In the genomic region with DNA sequence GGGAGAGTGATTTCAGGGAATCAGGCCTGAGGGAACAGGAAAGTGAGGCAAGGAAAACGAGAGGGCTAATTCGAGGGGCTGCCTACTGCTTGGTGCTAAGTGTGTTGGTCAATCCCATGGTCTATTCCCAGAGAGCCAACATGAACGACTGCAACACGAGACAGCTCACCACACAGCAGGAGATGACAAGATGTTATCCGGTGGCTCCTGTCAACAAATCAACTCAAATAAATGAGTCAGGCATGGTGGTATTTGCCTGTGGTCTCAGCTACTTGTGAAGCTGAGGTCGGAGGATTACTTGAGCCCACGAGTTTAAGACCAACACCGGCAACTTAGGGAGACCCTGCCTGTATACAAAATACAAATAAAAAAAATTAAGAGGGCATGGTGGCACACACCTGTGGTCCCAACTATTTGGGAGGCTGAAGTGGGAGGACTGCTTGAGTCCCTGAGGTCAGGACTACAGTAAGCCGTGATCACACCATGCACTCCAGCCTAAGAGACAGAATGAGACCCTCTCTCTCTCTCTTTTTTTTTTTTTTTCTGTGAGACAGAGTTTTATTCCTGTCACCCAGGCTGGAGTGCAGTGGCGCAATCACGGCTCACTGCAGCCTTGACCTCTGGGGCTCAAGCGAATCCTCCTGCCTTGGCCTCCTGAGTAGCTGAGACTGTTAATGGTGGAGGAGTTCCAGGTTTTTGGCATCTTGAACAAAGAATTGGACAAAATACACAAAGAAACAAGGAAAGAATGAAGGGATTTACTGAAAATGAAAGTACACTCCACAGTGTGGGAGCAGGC, we compare ENCODE assay signal across 15 cellular contexts. TPM values are rescaled to one million over a fixed set of nuclear protein-coding genes. Genes with fewer than 3 reads are reported as not detected.
DNase-seq lines count a peak whose midpoint lies in the region; ATAC-seq and TF ChIP-seq lines count a peak whose summit lies in the region.
"Had no signal": no experiment of that assay in that cellular context is flagged by ENCODE, and none has a peak within 500 bp of the region (broad histone marks: within the 10 kb centered on the region; RNA-seq: fewer than 3 reads in every experiment).

No MANE protein-coding gene starts in this region.

- no peaks in the 10 kb centered on the region for H3K36me3 Mint-ChIP-seq in activated T-cell treated with anti-CD3 and anti-CD28 coated beads, Interleukin-2, amount 50 U/mL, for 24 hours (ENCODE audit: low read depth)
- H3K36me3 Mint-ChIP-seq: activated naive CD8-positive, alpha-beta T cell treated with anti-CD3 and anti-CD28 coated beads, Interleukin-2, amount 10 ng/mL, durations not matched to agents 7 days and 5 days; T-cell had no signal

- no CpG with 5 or more reads among the region's 12 CpGs for WGBS in mesendoderm (ENCODE audit: extremely low coverage, insufficient coverage, low lambda C conversion rate)

- no peak overlapping the region for H3K9ac ChIP-seq in mesendoderm (ENCODE audit: low read length)

- H2BK120ac ChIP-seq in mesendoderm (ENCODE audit: low read depth, low read length) = no peak overlapping the region

- no peaks in the 10 kb centered on the region for H3K36me3 ChIP-seq in mesendoderm (ENCODE audit: control insufficient read depth, insufficient read depth, low read length)
- H3K36me3 ChIP-seq: spleen, uterus had no signal

- no peak for TF ChIP-seq CTCF in astrocyte of the spinal cord (IDR thresholded peaks at IDR 0.05; ENCODE audit: low read depth, low read length)

- H2AK5ac ChIP-seq in mesendoderm (ENCODE audit: low read length) = no peak overlapping the region

- H3K56ac ChIP-seq in mesendoderm (ENCODE audit: low read length) = peak overlapping the region; percentile 42

- H3K79me2 ChIP-seq in mesendoderm (ENCODE audit: control insufficient read depth, insufficient read depth, low read length) = no peaks in the 10 kb centered on the region

- no peak overlapping the region for H3K23ac ChIP-seq in mesendoderm (ENCODE audit: low read length)

- no peak overlapping the region for H3K27ac Mint-ChIP-seq in activated T-cell treated with anti-CD3 and anti-CD28 coated beads, Interleukin-2, amount 50 U/mL, for 24 hours
- H3K27ac Mint-ChIP-seq: activated CD8-positive, alpha-beta T cell treated with anti-CD3 and anti-CD28 coated beads, Interleukin-2, amount 10 ng/mL, durations not matched to agents 7 days and 5 days; activated naive CD8-positive, alpha-beta T cell treated with anti-CD3 and anti-CD28 coated beads, Interleukin-2, amount 10 ng/mL, durations not matched to agents 7 days and 5 days; effector memory CD8-positive, alpha-beta T cell; T-cell had no signal

- DNase-seq in ELF-1 (ENCODE audit: low read depth, low spot score) (peak; percentile 30), NCI-H69 (lab: John Stamatoyannopoulos, UW) (peak; percentile 15), astrocyte of the spinal cord (ENCODE audit: low read depth, low spot score) (peak; percentile 81), mesendoderm (peak; percentile 85), nucleus accumbens (lab: John Stamatoyannopoulos, UW) (no peak), epidermal melanocyte (ENCODE audit: insufficient read length, low spot score) (no peak), Right ventricle myocardium inferior (ENCODE audit: missing footprints) (no peak)
- no peak for DNase-seq in activated T-cell treated with anti-CD3 and anti-CD28 coated beads, Interleukin-2, amount 50 U/mL, for 24 hours
- DNase-seq: activated CD8-positive, alpha-beta T cell treated with anti-CD3 and anti-CD28 coated beads, Interleukin-2, amount 10 ng/mL, durations not matched to agents 7 days and 5 days; activated naive CD8-positive, alpha-beta T cell treated with anti-CD3 and anti-CD28 coated beads, Interleukin-2, amount 10 ng/mL, durations not matched to agents 7 days and 5 days; effector memory CD8-positive, alpha-beta T cell; NCI-H524; spleen; T-cell; uterus had no signal

- no peak overlapping the region for H3K4me3 Mint-ChIP-seq in activated T-cell treated with anti-CD3 and anti-CD28 coated beads, Interleukin-2, amount 50 U/mL, for 24 hours
- H3K4me3 Mint-ChIP-seq: activated CD8-positive, alpha-beta T cell treated with anti-CD3 and anti-CD28 coated beads, Interleukin-2, amount 10 ng/mL, durations not matched to agents 7 days and 5 days; activated naive CD8-positive, alpha-beta T cell treated with anti-CD3 and anti-CD28 coated beads, Interleukin-2, amount 10 ng/mL, durations not matched to agents 7 days and 5 days; effector memory CD8-positive, alpha-beta T cell; T-cell had no signal

- no peak overlapping the region for H3K18ac ChIP-seq in mesendoderm (ENCODE audit: low read length)

- ATAC-seq in Right ventricle myocardium inferior = no peak
- ATAC-seq: activated CD8-positive, alpha-beta T cell treated with anti-CD3 and anti-CD28 coated beads, Interleukin-2, amount 10 ng/mL, durations not matched to agents 7 days and 5 days; effector memory CD8-positive, alpha-beta T cell; T-cell had no signal

- H3K9me3 Mint-ChIP-seq in activated T-cell treated with anti-CD3 and anti-CD28 coated beads, Interleukin-2, amount 50 U/mL, for 24 hours = no peaks in the 10 kb centered on the region
- H3K9me3 Mint-ChIP-seq: effector memory CD8-positive, alpha-beta T cell; T-cell had no signal

- peaks cover 4% of the 10 kb centered on the region for H3K27me3 Mint-ChIP-seq in activated T-cell treated with anti-CD3 and anti-CD28 coated beads, Interleukin-2, amount 50 U/mL, for 24 hours

- H3K27ac ChIP-seq in mesendoderm (ENCODE audit: low read depth, low read length) = no peak overlapping the region
- H3K27ac ChIP-seq: spleen, uterus had no signal

- H3K4me3 ChIP-seq in astrocyte of the spinal cord (ENCODE audit: low read depth, low read length) = no peak overlapping the region
- H3K4me3 ChIP-seq in mesendoderm (ENCODE audit: low read length) = no peak overlapping the region
- H3K4me3 ChIP-seq: spleen, uterus had no signal

- H3K4ac ChIP-seq in mesendoderm (ENCODE audit: low read depth, low read length) = no peak overlapping the region

- in situ Hi-C loops in astrocyte of the spinal cord (cut with HindIII; ENCODE audit: low sequenced_read_pairs) = no loop called here

- H3K27me3 ChIP-seq in mesendoderm (ENCODE audit: insufficient read depth, low read length, poor library complexity) = no peaks in the 10 kb centered on the region
- H3K27me3 ChIP-seq: spleen, uterus had no signal

- no peak overlapping the region for H4K5ac ChIP-seq in mesendoderm (ENCODE audit: low read length)

- no peak overlapping the region for H4K8ac ChIP-seq in mesendoderm (ENCODE audit: low read depth, low read length)

- H3K79me1 ChIP-seq in mesendoderm (ENCODE audit: low read length) = no peaks in the 10 kb centered on the region

- intact Hi-C loops in Right ventricle myocardium inferior (cut with DNase I) = no loop called here

- H2BK5ac ChIP-seq in mesendoderm (ENCODE audit: low read length) = no peak overlapping the region

- no peak overlapping the region for H2BK15ac ChIP-seq in mesendoderm (replicated peaks; ENCODE audit: low read depth)

- H3K4me2 ChIP-seq in mesendoderm (ENCODE audit: low read length) = no peak overlapping the region

- H3K4me1 Mint-ChIP-seq in activated T-cell treated with anti-CD3 and anti-CD28 coated beads, Interleukin-2, amount 50 U/mL, for 24 hours (ENCODE audit: low read depth) = peaks cover 10% of the 10 kb centered on the region

- peaks cover 2% of the 10 kb centered on the region for H3K4me1 ChIP-seq in mesendoderm (ENCODE audit: control insufficient read depth, low read depth, low read length)
- H3K4me1 ChIP-seq: uterus had no signal

RNA-seq across cellular contexts. Expression of gene FAF2, which starts 9.0 kb away (rescaled TPM):
- polyA plus RNA-seq in mesendoderm (2013, experiment 1 of 2) = 36.5 TPM
- 36.1 TPM for polyA plus RNA-seq in mesendoderm (2013, experiment 2 of 2)
- total RNA-seq in Right ventricle myocardium inferior = 15.7 TPM

RNA-seq across cellular contexts. Expression of gene CLTB, which starts 22.8 kb away (rescaled TPM):
- polyA plus RNA-seq in mesendoderm (2013, experiment 1 of 2) = 33.8 TPM
- 34.2 TPM for polyA plus RNA-seq in mesendoderm (2013, experiment 2 of 2)
- total RNA-seq in Right ventricle myocardium inferior = 217 TPM

RNA-seq across cellular contexts. Expression of gene HIGD2A, which starts 50.6 kb away (rescaled TPM):
- 170 TPM for polyA plus RNA-seq in mesendoderm (2013, experiment 1 of 2)
- polyA plus RNA-seq in mesendoderm (2013, experiment 2 of 2) = 166 TPM
- total RNA-seq in Right ventricle myocardium inferior = 218 TPM

RNA-seq across cellular contexts. Expression of gene NOP16, which starts 50.8 kb away (rescaled TPM):
- polyA plus RNA-seq in mesendoderm (2013, experiment 1 of 2) = 98.4 TPM
- polyA plus RNA-seq in mesendoderm (2013, experiment 2 of 2) = 97.6 TPM
- total RNA-seq in Right ventricle myocardium inferior = 22.6 TPM

Comparison
In these comparisons a context has a peak if more than half of its experiments do, and no peak if none do; other contexts are left out.
1. DNase-seq: peak in ELF-1 (single experiment), NCI-H69 (single experiment), astrocyte of the spinal cord (single experiment) and mesendoderm (single experiment); none in nucleus accumbens (0 of 56), epidermal melanocyte (single experiment), Right ventricle myocardium inferior (single experiment) and activated T-cell treated with anti-CD3 and anti-CD28 coated beads, Interleukin-2, amount 50 U/mL, for 24 hours (single experiment).